Comparison of ENCODE assay signal across 1 cellular context in the genomic region with DNA sequence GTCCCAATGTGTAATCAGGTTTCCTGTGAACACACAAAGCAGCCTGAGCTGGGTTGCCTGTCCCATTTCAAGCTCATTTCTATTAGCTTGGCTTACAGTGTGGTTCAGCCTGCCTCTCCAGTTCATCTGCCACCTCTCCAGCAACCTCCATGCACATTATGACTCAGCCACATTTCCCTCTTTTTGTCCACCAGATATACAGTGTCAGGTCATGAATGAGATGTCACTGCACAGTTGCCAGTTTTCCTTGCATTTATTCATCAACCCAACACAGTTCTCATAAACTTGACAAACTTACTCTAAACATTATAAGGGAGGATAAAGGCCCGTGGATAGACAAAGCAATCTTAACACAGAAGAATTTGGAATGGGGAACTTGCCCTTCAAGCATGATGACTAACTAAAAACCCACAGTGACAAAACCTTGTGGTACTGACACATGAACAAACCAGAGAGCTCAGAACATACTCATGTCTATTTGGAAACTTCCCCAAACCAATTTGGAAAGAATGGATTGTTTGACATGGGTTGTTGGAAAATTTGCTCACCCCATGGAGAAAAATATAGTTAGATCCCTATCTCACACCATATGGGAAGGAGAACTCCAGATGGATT.
TF ChIP-seq lines count a peak whose summit lies in the region.

No MANE protein-coding gene starts in this region.

TF ChIP-seq in GM12878, 131 proteins besides CTCF, POLR2A, EP300 and RAD21:
- TF ChIP-seq YBX1 (IDR thresholded peaks at IDR 0.05), result no peak
- no peak for TF ChIP-seq SMAD5 (IDR thresholded peaks at IDR 0.05; ENCODE audit: low read depth)
- TF ChIP-seq, protein P1, sequence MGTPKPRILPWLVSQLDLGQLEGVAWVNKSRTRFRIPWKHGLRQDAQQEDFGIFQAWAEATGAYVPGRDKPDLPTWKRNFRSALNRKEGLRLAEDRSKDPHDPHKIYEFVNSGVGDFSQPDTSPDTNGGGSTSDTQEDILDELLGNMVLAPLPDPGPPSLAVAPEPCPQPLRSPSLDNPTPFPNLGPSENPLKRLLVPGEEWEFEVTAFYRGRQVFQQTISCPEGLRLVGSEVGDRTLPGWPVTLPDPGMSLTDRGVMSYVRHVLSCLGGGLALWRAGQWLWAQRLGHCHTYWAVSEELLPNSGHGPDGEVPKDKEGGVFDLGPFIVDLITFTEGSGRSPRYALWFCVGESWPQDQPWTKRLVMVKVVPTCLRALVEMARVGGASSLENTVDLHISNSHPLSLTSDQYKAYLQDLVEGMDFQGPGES (IDR thresholded peaks at IDR 0.05), result no peak
- TF ChIP-seq, protein P2, sequence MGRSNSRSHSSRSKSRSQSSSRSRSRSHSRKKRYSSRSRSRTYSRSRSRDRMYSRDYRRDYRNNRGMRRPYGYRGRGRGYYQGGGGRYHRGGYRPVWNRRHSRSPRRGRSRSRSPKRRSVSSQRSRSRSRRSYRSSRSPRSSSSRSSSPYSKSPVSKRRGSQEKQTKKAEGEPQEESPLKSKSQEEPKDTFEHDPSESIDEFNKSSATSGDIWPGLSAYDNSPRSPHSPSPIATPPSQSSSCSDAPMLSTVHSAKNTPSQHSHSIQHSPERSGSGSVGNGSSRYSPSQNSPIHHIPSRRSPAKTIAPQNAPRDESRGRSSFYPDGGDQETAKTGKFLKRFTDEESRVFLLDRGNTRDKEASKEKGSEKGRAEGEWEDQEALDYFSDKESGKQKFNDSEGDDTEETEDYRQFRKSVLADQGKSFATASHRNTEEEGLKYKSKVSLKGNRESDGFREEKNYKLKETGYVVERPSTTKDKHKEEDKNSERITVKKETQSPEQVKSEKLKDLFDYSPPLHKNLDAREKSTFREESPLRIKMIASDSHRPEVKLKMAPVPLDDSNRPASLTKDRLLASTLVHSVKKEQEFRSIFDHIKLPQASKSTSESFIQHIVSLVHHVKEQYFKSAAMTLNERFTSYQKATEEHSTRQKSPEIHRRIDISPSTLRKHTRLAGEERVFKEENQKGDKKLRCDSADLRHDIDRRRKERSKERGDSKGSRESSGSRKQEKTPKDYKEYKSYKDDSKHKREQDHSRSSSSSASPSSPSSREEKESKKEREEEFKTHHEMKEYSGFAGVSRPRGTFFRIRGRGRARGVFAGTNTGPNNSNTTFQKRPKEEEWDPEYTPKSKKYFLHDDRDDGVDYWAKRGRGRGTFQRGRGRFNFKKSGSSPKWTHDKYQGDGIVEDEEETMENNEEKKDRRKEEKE (IDR thresholded peaks at IDR 0.05), result no peak
- TF ChIP-seq BACH1 (IDR thresholded peaks at IDR 0.05; ENCODE audit: borderline replicate concordance), result no peak
- TF ChIP-seq CHD1 (IDR thresholded peaks at IDR 0.05; ENCODE audit: low read depth, low read length), result no peak
- TF ChIP-seq MTA2 (IDR thresholded peaks at IDR 0.05; ENCODE audit: low read depth), result peak; percentile 12; the same call in 1 of the 2 replicates
- TF ChIP-seq ATF7 (IDR thresholded peaks at IDR 0.05; ENCODE audit: low read depth), result no peak
- no peak for TF ChIP-seq SUPT20H (IDR thresholded peaks at IDR 0.05; ENCODE audit: borderline replicate concordance, control insufficient read depth, low read depth, low read length)
- no peak for TF ChIP-seq PML (IDR thresholded peaks at IDR 0.05; ENCODE audit: low read length)
- no peak for TF ChIP-seq CBFB (IDR thresholded peaks at IDR 0.05; ENCODE audit: low read depth)
- no peak for TF ChIP-seq WRNIP1 (IDR thresholded peaks at IDR 0.05; ENCODE audit: borderline replicate concordance, low read depth, low read length)
- TF ChIP-seq DPF2 (IDR thresholded peaks at IDR 0.05), result 0 out of 2 replicates have a peak, but pooled peaks have one; percentile 23
- TF ChIP-seq MTA3 (IDR thresholded peaks at IDR 0.05; ENCODE audit: borderline replicate concordance, low read length), result no peak
- no peak for TF ChIP-seq ZNF217 (IDR thresholded peaks at IDR 0.05)
- no peak for TF ChIP-seq POLR2AphosphoS5 (IDR thresholded peaks at IDR 0.05; ENCODE audit: low read length)
- no peak for TF ChIP-seq RB1 (IDR thresholded peaks at IDR 0.05; ENCODE audit: borderline replicate concordance)
- peak; percentile 32 for TF ChIP-seq JUNB (IDR thresholded peaks at IDR 0.05)
- TF ChIP-seq, protein P3, sequence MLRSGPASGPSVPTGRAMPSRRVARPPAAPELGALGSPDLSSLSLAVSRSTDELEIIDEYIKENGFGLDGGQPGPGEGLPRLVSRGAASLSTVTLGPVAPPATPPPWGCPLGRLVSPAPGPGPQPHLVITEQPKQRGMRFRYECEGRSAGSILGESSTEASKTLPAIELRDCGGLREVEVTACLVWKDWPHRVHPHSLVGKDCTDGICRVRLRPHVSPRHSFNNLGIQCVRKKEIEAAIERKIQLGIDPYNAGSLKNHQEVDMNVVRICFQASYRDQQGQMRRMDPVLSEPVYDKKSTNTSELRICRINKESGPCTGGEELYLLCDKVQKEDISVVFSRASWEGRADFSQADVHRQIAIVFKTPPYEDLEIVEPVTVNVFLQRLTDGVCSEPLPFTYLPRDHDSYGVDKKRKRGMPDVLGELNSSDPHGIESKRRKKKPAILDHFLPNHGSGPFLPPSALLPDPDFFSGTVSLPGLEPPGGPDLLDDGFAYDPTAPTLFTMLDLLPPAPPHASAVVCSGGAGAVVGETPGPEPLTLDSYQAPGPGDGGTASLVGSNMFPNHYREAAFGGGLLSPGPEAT (IDR thresholded peaks at IDR 0.05; ENCODE audit: low read depth), result peak; percentile 41; the same call in 1 of the 2 replicates
- TF ChIP-seq FOS (IDR thresholded peaks at IDR 0.05; ENCODE audit: borderline replicate concordance, extremely low read depth, insufficient read length), result no peak
- no peak for TF ChIP-seq SUZ12 (IDR thresholded peaks at IDR 0.05; ENCODE audit: unreplicated experiment)
- no peak for TF ChIP-seq NR2C1 (IDR thresholded peaks at IDR 0.05)
- TF ChIP-seq KLF5 (IDR thresholded peaks at IDR 0.05; ENCODE audit: partially characterized antibody), result no peak
- TF ChIP-seq IKZF2 (IDR thresholded peaks at IDR 0.05), result peak; percentile 59
- TF ChIP-seq, protein P4, sequence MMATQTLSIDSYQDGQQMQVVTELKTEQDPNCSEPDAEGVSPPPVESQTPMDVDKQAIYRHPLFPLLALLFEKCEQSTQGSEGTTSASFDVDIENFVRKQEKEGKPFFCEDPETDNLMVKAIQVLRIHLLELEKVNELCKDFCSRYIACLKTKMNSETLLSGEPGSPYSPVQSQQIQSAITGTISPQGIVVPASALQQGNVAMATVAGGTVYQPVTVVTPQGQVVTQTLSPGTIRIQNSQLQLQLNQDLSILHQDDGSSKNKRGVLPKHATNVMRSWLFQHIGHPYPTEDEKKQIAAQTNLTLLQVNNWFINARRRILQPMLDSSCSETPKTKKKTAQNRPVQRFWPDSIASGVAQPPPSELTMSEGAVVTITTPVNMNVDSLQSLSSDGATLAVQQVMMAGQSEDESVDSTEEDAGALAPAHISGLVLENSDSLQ (IDR thresholded peaks at IDR 0.05), result no peak
- TF ChIP-seq, protein P5, sequence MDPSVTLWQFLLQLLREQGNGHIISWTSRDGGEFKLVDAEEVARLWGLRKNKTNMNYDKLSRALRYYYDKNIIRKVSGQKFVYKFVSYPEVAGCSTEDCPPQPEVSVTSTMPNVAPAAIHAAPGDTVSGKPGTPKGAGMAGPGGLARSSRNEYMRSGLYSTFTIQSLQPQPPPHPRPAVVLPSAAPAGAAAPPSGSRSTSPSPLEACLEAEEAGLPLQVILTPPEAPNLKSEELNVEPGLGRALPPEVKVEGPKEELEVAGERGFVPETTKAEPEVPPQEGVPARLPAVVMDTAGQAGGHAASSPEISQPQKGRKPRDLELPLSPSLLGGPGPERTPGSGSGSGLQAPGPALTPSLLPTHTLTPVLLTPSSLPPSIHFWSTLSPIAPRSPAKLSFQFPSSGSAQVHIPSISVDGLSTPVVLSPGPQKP (IDR thresholded peaks at IDR 0.05; ENCODE audit: low read depth, low read length), result no peak
- TF ChIP-seq NRF1 (conservative IDR thresholded peaks at IDR 0.05; ENCODE audit: low read depth, low read length), result no peak
- TF ChIP-seq RUNX3 (IDR thresholded peaks at IDR 0.05; ENCODE audit: low read length), result peak; percentile 43; the same call in 1 of the 2 replicates
- TF ChIP-seq IKZF1 (conservative IDR thresholded peaks at IDR 0.05), result peak; percentile 30; the same call in 1 of the 2 replicates
- no peak for TF ChIP-seq CBX3 (IDR thresholded peaks at IDR 0.05; ENCODE audit: borderline replicate concordance, low read depth)
- TF ChIP-seq, protein P6, sequence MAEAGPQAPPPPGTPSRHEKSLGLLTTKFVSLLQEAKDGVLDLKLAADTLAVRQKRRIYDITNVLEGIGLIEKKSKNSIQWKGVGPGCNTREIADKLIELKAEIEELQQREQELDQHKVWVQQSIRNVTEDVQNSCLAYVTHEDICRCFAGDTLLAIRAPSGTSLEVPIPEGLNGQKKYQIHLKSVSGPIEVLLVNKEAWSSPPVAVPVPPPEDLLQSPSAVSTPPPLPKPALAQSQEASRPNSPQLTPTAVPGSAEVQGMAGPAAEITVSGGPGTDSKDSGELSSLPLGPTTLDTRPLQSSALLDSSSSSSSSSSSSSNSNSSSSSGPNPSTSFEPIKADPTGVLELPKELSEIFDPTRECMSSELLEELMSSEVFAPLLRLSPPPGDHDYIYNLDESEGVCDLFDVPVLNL (IDR thresholded peaks at IDR 0.05; ENCODE audit: low read depth, low read length), result no peak
